ENCODE assay signal across 18 cellular contexts in the genomic region with DNA sequence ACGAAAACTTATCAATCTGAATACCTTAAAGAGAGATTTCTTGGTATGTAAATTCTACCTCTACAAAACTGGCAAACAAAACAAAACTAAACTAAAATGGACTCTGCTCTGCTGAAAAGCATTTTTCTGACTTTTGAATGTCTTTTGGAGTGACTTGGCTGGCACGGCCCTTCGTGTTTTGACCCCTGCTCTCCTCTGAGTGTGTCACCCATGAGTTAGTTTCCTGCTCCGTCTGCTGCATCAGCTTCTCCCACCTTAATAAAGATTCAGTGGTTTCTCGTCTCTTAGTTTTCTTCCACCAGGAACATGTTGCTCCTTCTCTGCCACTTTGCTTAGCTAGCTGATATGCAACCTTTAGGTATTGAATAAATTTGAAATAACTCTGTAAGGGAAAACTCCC.
A peak's percentile ranks its signal among the peaks of the same experiment; 100 is the strongest.
DNase-seq lines count a peak whose midpoint lies in the region.
"Had no signal": no experiment of that assay in that cellular context is flagged by ENCODE, and none has a peak within 500 bp of the region (broad histone marks: within the 10 kb centered on the region; RNA-seq: fewer than 3 reads in every experiment).

No MANE protein-coding gene starts in this region.

- peak overlapping the region; percentile 47; the same call in 1 of the 2 replicates for H3K4me3 ChIP-seq in SK-N-MC
- no peak overlapping the region for H3K4me3 ChIP-seq in skeletal muscle cell (ENCODE audit: low read depth, low read length)
- H3K4me3 ChIP-seq: HAP-1, Peyer's patch had no signal

- peak overlapping the region; percentile 90; the same call in 1 of the 2 replicates for H3K27ac ChIP-seq in SK-N-MC
- H3K27ac ChIP-seq: C4-2B, Peyer's patch had no signal

- H3K9me3 ChIP-seq in SK-N-MC (ENCODE audit: low read depth, low read length): no peaks in the 10 kb centered on the region
- H3K9me3 ChIP-seq: HAP-1, Peyer's patch had no signal

- peaks cover 30% of the 10 kb centered on the region for H3K9me3 Mint-ChIP-seq in activated T-helper 2 cell treated with anti-CD3 and anti-CD28 coated beads, Interferon-gamma antibody, Interleukin-2, Interleukin-4, amounts not matched to agents 10 μg/mL and 5 μg/mL and 100 μg/mL, durations not matched to agents 14 hours and 24 hours and 36 hours

- H3K27me3 Mint-ChIP-seq in activated T-helper 2 cell treated with anti-CD3 and anti-CD28 coated beads, Interferon-gamma antibody, Interleukin-2, Interleukin-4, amounts not matched to agents 10 μg/mL and 5 μg/mL and 100 μg/mL, durations not matched to agents 14 hours and 24 hours and 36 hours (ENCODE audit: low read depth): no peaks in the 10 kb centered on the region

- H3K4me3 Mint-ChIP-seq in activated T-helper 2 cell treated with anti-CD3 and anti-CD28 coated beads, Interferon-gamma antibody, Interleukin-2, Interleukin-4, amounts not matched to agents 10 μg/mL and 5 μg/mL and 100 μg/mL, durations not matched to agents 14 hours and 24 hours and 36 hours (ENCODE audit: low read depth): no peak overlapping the region

- H3K36me3 Mint-ChIP-seq in activated T-helper 2 cell treated with anti-CD3 and anti-CD28 coated beads, Interferon-gamma antibody, Interleukin-2, Interleukin-4, amounts not matched to agents 10 μg/mL and 5 μg/mL and 100 μg/mL, durations not matched to agents 14 hours and 24 hours and 36 hours (ENCODE audit: low read depth): no peaks in the 10 kb centered on the region

- no peaks in the 10 kb centered on the region for H3K4me1 Mint-ChIP-seq in activated T-helper 2 cell treated with anti-CD3 and anti-CD28 coated beads, Interferon-gamma antibody, Interleukin-2, Interleukin-4, amounts not matched to agents 10 μg/mL and 5 μg/mL and 100 μg/mL, durations not matched to agents 14 hours and 24 hours and 36 hours (ENCODE audit: low read depth)

- peak overlapping the region; percentile 37 for H3K9ac ChIP-seq in SK-N-MC (ENCODE audit: insufficient read length)

- DNase-seq in HCEC 1CT (peak; percentile 65), SK-N-MC (ENCODE audit: low read depth, low spot score) (no peak), dermis blood vessel endothelial cell (peak; percentile 54), skeletal muscle cell (ENCODE audit: low read depth) (peak; percentile 4), D341Med (ENCODE audit: low spot score) (no peak), middle frontal gyrus (ENCODE audit: extremely low spot score, low spot score) (no peak)
- DNase-seq in activated T-helper 2 cell treated with anti-CD3 and anti-CD28 coated beads, Interferon-gamma antibody, Interleukin-2, Interleukin-4, amounts not matched to agents 10 μg/mL and 5 μg/mL and 100 μg/mL, durations not matched to agents 14 hours and 24 hours and 36 hours (ENCODE audit: low spot score): no peak
- DNase-seq: ACHN, DMS79 treated with DMSO at 0.1 percent for 48 hours, KBM-7, NCI-H1105 treated with DMSO at 0.1 percent for 48 hours, NCI-H1694, NCI-H2227 treated with DMSO at 0.1 percent for 48 hours, NCI-H510A treated with DMSO at 0.1 percent for 48 hours, NCI-H82, Peyer's patch had no signal

- no peaks in the 10 kb centered on the region for H3K36me3 ChIP-seq in SK-N-MC (ENCODE audit: insufficient read depth, low read length)
- H3K36me3 ChIP-seq: HAP-1, Peyer's patch had no signal

- intact Hi-C loops in activated T-helper 2 cell treated with anti-CD3 and anti-CD28 coated beads, Interferon-gamma antibody, Interleukin-2, Interleukin-4, amounts not matched to agents 10 μg/mL and 5 μg/mL and 100 μg/mL, durations not matched to agents 14 hours and 24 hours and 36 hours (cut with micrococcal nuclease): no loop called here

- H3K27ac Mint-ChIP-seq in activated T-helper 2 cell treated with anti-CD3 and anti-CD28 coated beads, Interferon-gamma antibody, Interleukin-2, Interleukin-4, amounts not matched to agents 10 μg/mL and 5 μg/mL and 100 μg/mL, durations not matched to agents 14 hours and 24 hours and 36 hours: no peak overlapping the region

Comparison
In these comparisons a context has a peak if more than half of its experiments do, and no peak if none do; other contexts are left out.
1. DNase-seq: peak in HCEC 1CT (single experiment), dermis blood vessel endothelial cell (single experiment) and skeletal muscle cell (single experiment); none in SK-N-MC (single experiment), D341Med (single experiment), middle frontal gyrus (single experiment) and activated T-helper 2 cell treated with anti-CD3 and anti-CD28 coated beads, Interferon-gamma antibody, Interleukin-2, Interleukin-4, amounts not matched to agents 10 μg/mL and 5 μg/mL and 100 μg/mL, durations not matched to agents 14 hours and 24 hours and 36 hours (single experiment).